In the genomic region with DNA sequence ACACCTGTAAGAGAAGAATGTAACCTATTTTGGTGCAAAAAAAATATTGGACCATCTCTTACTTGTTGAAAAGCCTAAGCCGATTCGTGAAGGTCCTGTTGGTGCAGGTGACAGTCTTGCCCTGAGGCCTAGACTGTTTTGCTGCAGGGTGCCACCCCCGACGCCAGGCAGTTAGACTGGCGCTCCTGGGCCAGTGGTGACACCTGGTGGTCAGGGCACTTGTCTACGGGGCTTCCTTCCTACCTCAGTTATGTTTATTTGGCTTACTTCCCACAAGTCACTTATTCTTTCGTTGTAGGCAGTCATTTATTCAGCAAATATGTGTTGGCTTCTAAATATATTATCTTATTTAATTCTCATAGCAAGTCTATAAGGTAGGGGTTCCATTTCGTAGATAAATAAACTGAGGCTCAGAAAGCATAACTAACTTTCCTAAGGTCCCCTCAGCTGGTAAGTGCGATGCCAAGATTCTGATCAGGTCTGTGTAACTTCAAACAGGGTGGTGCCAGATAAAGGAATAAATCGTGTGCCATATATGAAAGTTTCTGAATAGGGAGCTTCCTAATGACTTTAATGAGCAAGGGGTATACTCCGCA, we compare ENCODE assay signal across 8 cellular contexts. TPM values are rescaled to one million over a fixed set of nuclear protein-coding genes. Genes with fewer than 3 reads are reported as not detected.
DNase-seq lines count a peak whose midpoint lies in the region; ATAC-seq and TF ChIP-seq lines count a peak whose summit lies in the region.

No MANE protein-coding gene starts in this region.

- H3K27ac ChIP-seq in DOHH2 (ENCODE audit: low read depth, low read length) (peak overlapping the region; percentile 62), RWPE1 (no peak overlapping the region), skeletal muscle tissue (ENCODE audit: low read depth, low read length) (no peak overlapping the region)

- ATAC-seq in GM21526 (IDR thresholded peaks at IDR 0.05; ENCODE audit: low FRiP score, unreplicated experiment) (peak; percentile 47), Right ventricle myocardium superior (ENCODE audit: poor library complexity) (no peak)
- peak; percentile 77 for ATAC-seq in activated T-helper 17 cell treated with anti-CD3 and anti-CD28 coated beads, Interleukin-2, amount 50 U/mL, for 72 hours (replicated peaks)

- peak overlapping the region; percentile 99 for H3K4me3 Mint-ChIP-seq in activated T-helper 17 cell treated with anti-CD3 and anti-CD28 coated beads, Interleukin-2, amount 50 U/mL, for 72 hours

- peaks cover 26% of the 10 kb centered on the region for H3F3A ChIP-seq in DOHH2 (ENCODE audit: control insufficient read depth, insufficient read depth)

- TF ChIP-seq CTCF in DOHH2 (IDR thresholded peaks at IDR 0.05; ENCODE audit: low read depth, low read length, poor library complexity, severe bottlenecking), result peak; percentile 82
- TF ChIP-seq CTCF in RWPE1 (conservative IDR thresholded peaks at IDR 0.05; ENCODE audit: low read depth), result peak; percentile 64

- no peaks in the 10 kb centered on the region for H3K36me3 ChIP-seq in DOHH2 (ENCODE audit: control insufficient read depth, low read length)
- H3K36me3 ChIP-seq in skeletal muscle tissue (ENCODE audit: control insufficient read depth in 3 of 3, insufficient read depth in 3 of 3, low read length in 3 of 3), result no peaks in the 10 kb centered on the region

- H3K9me3 ChIP-seq in DOHH2 (ENCODE audit: control insufficient read depth, insufficient read depth, low read length), result no peaks in the 10 kb centered on the region
- no peaks in the 10 kb centered on the region for H3K9me3 ChIP-seq in skeletal muscle tissue (ENCODE audit: control insufficient read depth in 3 of 3, low read length in 3 of 3)

- H3K36me3 Mint-ChIP-seq in activated T-helper 17 cell treated with anti-CD3 and anti-CD28 coated beads, Interleukin-2, amount 50 U/mL, for 72 hours (ENCODE audit: low read depth), result no peaks in the 10 kb centered on the region

- H3K27me3 ChIP-seq in DOHH2 (ENCODE audit: control insufficient read depth, low read length) (no peaks in the 10 kb centered on the region), skeletal muscle tissue (ENCODE audit: control insufficient read depth in 3 of 3, insufficient read depth in 3 of 3, low read length in 3 of 3) (no peaks in the 10 kb centered on the region)

- intact Hi-C loops in Right ventricle myocardium superior (cut with DNase I), result no loop called here

- peaks cover 14% of the 10 kb centered on the region for H3K4me1 Mint-ChIP-seq in activated T-helper 17 cell treated with anti-CD3 and anti-CD28 coated beads, Interleukin-2, amount 50 U/mL, for 72 hours

- DNase-seq in HuH-7.5 (ENCODE audit: low spot score), result peak; percentile 59
- DNase-seq in RWPE1 (ENCODE audit: low spot score), result peak; percentile 62
- DNase-seq in Right ventricle myocardium superior, result peak; percentile 73
- no peak for DNase-seq in OCI-M2 (lab: John Stamatoyannopoulos, UW; ENCODE audit: unreplicated experiment)

- peaks cover 45% of the 10 kb centered on the region for H3K4me1 ChIP-seq in DOHH2 (ENCODE audit: control insufficient read depth, low read length)
- H3K4me1 ChIP-seq in skeletal muscle tissue (ENCODE audit: control insufficient read depth in 3 of 3, insufficient read depth in 3 of 3, low read length in 3 of 3), result peaks cover 0 to 9% (median 8%) of the 10 kb centered on the region in 3 donors

- no peaks in the 10 kb centered on the region for H3K9me3 Mint-ChIP-seq in activated T-helper 17 cell treated with anti-CD3 and anti-CD28 coated beads, Interleukin-2, amount 50 U/mL, for 72 hours

- peak overlapping the region; percentile 98 for H3K4me2 ChIP-seq in DOHH2 (ENCODE audit: low read length)

- no peak overlapping the region for H3K9ac ChIP-seq in skeletal muscle tissue (ENCODE audit: low read depth in 1 of 3, low read length in 3 of 3)

- H3K79me2 ChIP-seq in DOHH2 (ENCODE audit: control insufficient read depth, low read length), result peaks cover 54% of the 10 kb centered on the region

- no peak overlapping the region for H3K27ac Mint-ChIP-seq in activated T-helper 17 cell treated with anti-CD3 and anti-CD28 coated beads, Interleukin-2, amount 50 U/mL, for 72 hours

- H4K20me1 ChIP-seq in DOHH2 (ENCODE audit: control insufficient read depth, insufficient read depth, low read depth, low read length), result no peaks in the 10 kb centered on the region

- H3K9me2 ChIP-seq in DOHH2 (replicated peaks; ENCODE audit: control insufficient read depth, low read length), result no peaks in the 10 kb centered on the region

- H3K27me3 Mint-ChIP-seq in activated T-helper 17 cell treated with anti-CD3 and anti-CD28 coated beads, Interleukin-2, amount 50 U/mL, for 72 hours, result no peaks in the 10 kb centered on the region

- CTCF ChIA-PET in RWPE1 (lab: Yijun Ruan, JAX), result interaction anchor here (0.6 to 2.5 kb wide), 9 partner anchors 9 to 550 kb away, joined by 3 to 18 read pairs (median 4); no protein-coding TSS in a partner anchor

- H3K4me3 ChIP-seq in DOHH2 (ENCODE audit: low read length) (peak overlapping the region; percentile 93), skeletal muscle tissue (ENCODE audit: low read length in 3 of 3) (peak overlapping the region in 2 of 3 donors; percentile 17 to 46)

- POLR2A ChIA-PET in RWPE1 (lab: Yijun Ruan, JAX; ENCODE audit: low non-redundant PET), result interaction anchor here (0.6 kb wide), 1 partner anchor 34 kb away, joined by 3 read pairs; no protein-coding TSS in a partner anchor

RNA-seq across cellular contexts. Expression of gene EEIG2, which starts 1.9 kb away (rescaled TPM):
- total RNA-seq in activated T-helper 17 cell treated with anti-CD3 and anti-CD28 coated beads, Interleukin-2, amount 50 U/mL, for 72 hours, result 1 to 10 TPM; 6.7 to 7.0 TPM
- 5.1 TPM for total RNA-seq in Right ventricle myocardium superior
- 15.7 TPM for total RNA-seq in skeletal muscle tissue
